ENCODE assay signal across 28 cellular contexts in genomic region chr20:61927826-61928541, GRCh38.
"Had no signal": no experiment of that assay in that cellular context is flagged by ENCODE, and none has a peak within 500 bp of the region (broad histone marks: within the 10 kb centered on the region; RNA-seq: fewer than 3 reads in every experiment).

No MANE protein-coding gene starts in this region.

- H3K9me3 ChIP-seq: esophagus muscularis mucosa, heart right ventricle, pancreas, psoas muscle, stomach, suprapubic skin had no signal

- H3K27me3 ChIP-seq: foreskin keratinocyte, pancreas had no signal

- H3K4me1 ChIP-seq: breast epithelium, esophagus muscularis mucosa, foreskin keratinocyte, heart right ventricle, left lung, pancreas, psoas muscle, stomach, suprapubic skin, tibial artery had no signal

- DNase-seq: activated CD4-positive, alpha-beta T cell treated with anti-CD3 and anti-CD28 coated beads for 48 hours; activated CD4-positive, alpha-beta T cell treated with anti-CD3 and anti-CD28 coated beads, Interleukin-2, amount 50 U/mL, for 48 hours; activated CD8-positive, alpha-beta memory T cell treated with anti-CD3 and anti-CD28 coated beads for 24 hours; activated effector memory CD4-positive, alpha-beta T cell treated with anti-CD3 and anti-CD28 coated beads, Interleukin-2, amount 50 U/mL, for 16 hours; activated naive CD4-positive, alpha-beta T cell treated with anti-CD3 and anti-CD28 coated beads, Interleukin-2, amount 10 ng/mL, durations not matched to agents 7 days and 5 days; activated T-cell treated with anti-CD3 and anti-CD28 coated beads, Interleukin-2, amount 50 U/mL, for 1 hour; dermis blood vessel endothelial cell; effector CD4-positive, alpha-beta T cell; foreskin keratinocyte; kidney glomerular epithelial cell; naive B cell; nucleus accumbens; stimulated activated CD4-positive, alpha-beta T cell treated with anti-CD3 and anti-CD28 coated beads, Interleukin-15, amount 100 ng/mL, for 24 hours; stimulated activated CD4-positive, alpha-beta T cell treated with anti-CD3 and anti-CD28 coated beads, Interleukin-2, amount 100 ng/mL, for 24 hours; stimulated activated naive B cell treated with anti-CD40 and anti-IgM and Interleukin-4, amounts not matched to agents 10 μg/mL and 1 μg/mL and 100 μg/mL, for 72 hours; stomach; T-helper 9 cell; WERI-Rb-1 had no signal

- H3K4me3 ChIP-seq: breast epithelium, esophagus muscularis mucosa, heart right ventricle, left lung, pancreas, psoas muscle, smooth muscle cell, stomach, suprapubic skin, tibial artery had no signal

- H3K27ac ChIP-seq: breast epithelium, esophagus muscularis mucosa, foreskin keratinocyte, heart right ventricle, left lung, pancreas, psoas muscle, stomach, suprapubic skin, tibial artery, WERI-Rb-1 had no signal

- H3K36me3 ChIP-seq: breast epithelium, esophagus muscularis mucosa, heart right ventricle, left lung, pancreas, stomach, suprapubic skin, tibial artery, WERI-Rb-1 had no signal

- ATAC-seq: activated CD4-positive, CD25-positive, alpha-beta regulatory T cell treated with anti-CD3 and anti-CD28 coated beads, Interleukin-2, amount 50 U/mL, for 24 hours; foreskin keratinocyte; heart right ventricle; left lung; pancreas; psoas muscle; stimulated activated naive B cell treated with anti-CD40 and anti-IgM and Interleukin-4, amounts not matched to agents 10 μg/mL and 1 μg/mL and 100 μg/mL, for 72 hours had no signal
